29 cellular contexts compared by ENCODE assay signal in the genomic region with DNA sequence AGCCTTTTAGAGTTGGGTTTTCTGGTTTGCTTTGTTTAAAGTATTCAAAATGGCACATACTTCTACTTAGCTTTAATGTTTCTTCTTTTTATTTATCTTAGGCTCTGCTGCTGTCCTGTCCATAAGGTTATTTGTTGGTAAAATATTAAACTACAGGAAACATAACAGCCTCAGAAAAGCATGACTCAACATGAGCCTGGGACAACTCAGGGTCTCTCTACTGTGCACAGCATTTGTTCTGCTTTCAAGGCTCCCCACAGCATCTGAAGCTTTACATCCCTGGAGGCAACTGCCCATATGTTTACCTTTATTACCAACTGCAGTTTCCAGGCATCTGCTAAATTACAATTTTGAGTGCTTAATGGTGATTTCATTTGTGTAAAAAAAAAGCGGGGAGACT.
DNase-seq lines count a peak whose midpoint lies in the region; ATAC-seq and FAIRE-seq lines count a peak whose summit lies in the region.
"Had no signal": no experiment of that assay in that cellular context is flagged by ENCODE, and none has a peak within 500 bp of the region (broad histone marks: within the 10 kb centered on the region; RNA-seq: fewer than 3 reads in every experiment).

No MANE protein-coding gene starts in this region.

- DNase-seq in NCI-H1694 (lab: John Stamatoyannopoulos, UW), result peak; percentile 75
- no peak for DNase-seq in DMS79 (lab: John Stamatoyannopoulos, UW)
- DNase-seq in Ammon's horn (ENCODE audit: low spot score), result no peak
- DNase-seq in GM19239 (ENCODE audit: insufficient read length, low spot score), result no peak
- no peak for DNase-seq in T-helper 2 cell treated with Interferon-gamma antibody and Interleukin-4, amounts not matched to agents 5 μg/mL and 100 μg/mL, for 36 hours (ENCODE audit: low spot score)
- DNase-seq: activated CD4-positive, alpha-beta T cell treated with anti-CD3 and anti-CD28 coated beads, Interleukin-2, amount 50 U/mL, for 48 hours; activated CD4-positive, CD25-positive, alpha-beta regulatory T cell; activated naive CD4-positive, alpha-beta T cell treated with anti-CD3 and anti-CD28 coated beads, Interleukin-2, amount 10 ng/mL, durations not matched to agents 7 days and 5 days; C1 segment of cervical spinal cord; dorsolateral prefrontal cortex; hippocampal formation; immature natural killer cell; Karpas-422; NCI-H1436; NCI-H526; posterior cingulate gyrus; right lobe of liver; stimulated activated CD4-positive, alpha-beta T cell treated with anti-CD3 and anti-CD28 coated beads, Interleukin-4, amount 100 ng/mL, for 1 hour had no signal

- peaks cover 4% of the 10 kb centered on the region for H3K9me3 Mint-ChIP-seq in T-helper 2 cell treated with Interferon-gamma antibody and Interleukin-4, amounts not matched to agents 5 μg/mL and 100 μg/mL, for 36 hours
- H3K9me3 Mint-ChIP-seq: activated naive CD4-positive, alpha-beta T cell treated with anti-CD3 and anti-CD28 coated beads, Interleukin-2, amount 10 ng/mL, durations not matched to agents 7 days and 5 days; brain; memory B cell; neural progenitor cell; type B pancreatic cell had no signal

- no peaks in the 10 kb centered on the region for H3K27me3 Mint-ChIP-seq in T-helper 2 cell treated with Interferon-gamma antibody and Interleukin-4, amounts not matched to agents 5 μg/mL and 100 μg/mL, for 36 hours (ENCODE audit: low read depth)
- H3K27me3 Mint-ChIP-seq: activated naive CD4-positive, alpha-beta T cell treated with anti-CD3 and anti-CD28 coated beads, Interleukin-2, amount 10 ng/mL, durations not matched to agents 7 days and 5 days; brain; memory B cell; type B pancreatic cell had no signal

- H3K4me3 Mint-ChIP-seq in T-helper 2 cell treated with Interferon-gamma antibody and Interleukin-4, amounts not matched to agents 5 μg/mL and 100 μg/mL, for 36 hours, result no peak overlapping the region
- H3K4me3 Mint-ChIP-seq: activated naive CD4-positive, alpha-beta T cell treated with anti-CD3 and anti-CD28 coated beads, Interleukin-2, amount 10 ng/mL, durations not matched to agents 7 days and 5 days; activated T-helper 1 cell treated with anti-CD3 and anti-CD28 coated beads, Interleukin-12 subunit alpha, Interleukin-12 subunit beta, Interleukin-2, Interleukin-4 antibody, amounts not matched to agents 30 ng/mL and 10 ng/mL and 1 ng/mL, durations not matched to agents 14 hours and 24 hours and 36 hours; brain; immature natural killer cell; memory B cell; neural progenitor cell; stimulated activated effector memory CD8-positive, alpha-beta T cell treated with anti-CD3 and anti-CD28 coated beads, Interleukin-12 subunit alpha, Interleukin-12 subunit beta, amount 100 ng/mL, for 72 hours; type B pancreatic cell had no signal

- FAIRE-seq in GM19239 (lab: Jason Lieb, UNC), result no peak
- FAIRE-seq: RCC 7860 had no signal

- H3K36me3 Mint-ChIP-seq in T-helper 2 cell treated with Interferon-gamma antibody and Interleukin-4, amounts not matched to agents 5 μg/mL and 100 μg/mL, for 36 hours (ENCODE audit: low read depth), result no peaks in the 10 kb centered on the region
- H3K36me3 Mint-ChIP-seq: activated naive CD4-positive, alpha-beta T cell treated with anti-CD3 and anti-CD28 coated beads, Interleukin-2, amount 10 ng/mL, durations not matched to agents 7 days and 5 days; brain; immature natural killer cell; memory B cell; neural progenitor cell; stimulated activated effector memory CD8-positive, alpha-beta T cell treated with anti-CD3 and anti-CD28 coated beads, Interleukin-12 subunit alpha, Interleukin-12 subunit beta, amount 100 ng/mL, for 72 hours; type B pancreatic cell had no signal

- no peaks in the 10 kb centered on the region for H3K4me1 Mint-ChIP-seq in T-helper 2 cell treated with Interferon-gamma antibody and Interleukin-4, amounts not matched to agents 5 μg/mL and 100 μg/mL, for 36 hours (ENCODE audit: low read depth)
- H3K4me1 Mint-ChIP-seq: activated naive CD4-positive, alpha-beta T cell treated with anti-CD3 and anti-CD28 coated beads, Interleukin-2, amount 10 ng/mL, durations not matched to agents 7 days and 5 days; immature natural killer cell; memory B cell; neural progenitor cell; stimulated activated effector memory CD8-positive, alpha-beta T cell treated with anti-CD3 and anti-CD28 coated beads, Interleukin-12 subunit alpha, Interleukin-12 subunit beta, amount 100 ng/mL, for 72 hours had no signal

- peak; percentile 63 for ATAC-seq in GM18909 (IDR thresholded peaks at IDR 0.05; ENCODE audit: poor library complexity, unreplicated experiment)
- ATAC-seq in HG02759 (IDR thresholded peaks at IDR 0.05; ENCODE audit: unreplicated experiment), result peak; percentile 65
- ATAC-seq: gastroesophageal sphincter; left lobe of liver; right lobe of liver; stimulated activated effector memory CD8-positive, alpha-beta T cell treated with anti-CD3 and anti-CD28 coated beads, Interleukin-12 subunit alpha, Interleukin-12 subunit beta, amount 100 ng/mL, for 72 hours had no signal

- no peak overlapping the region for H3K27ac Mint-ChIP-seq in T-helper 2 cell treated with Interferon-gamma antibody and Interleukin-4, amounts not matched to agents 5 μg/mL and 100 μg/mL, for 36 hours
- H3K27ac Mint-ChIP-seq: activated naive CD4-positive, alpha-beta T cell treated with anti-CD3 and anti-CD28 coated beads, Interleukin-2, amount 10 ng/mL, durations not matched to agents 7 days and 5 days; activated T-helper 1 cell treated with anti-CD3 and anti-CD28 coated beads, Interleukin-12 subunit alpha, Interleukin-12 subunit beta, Interleukin-2, Interleukin-4 antibody, amounts not matched to agents 30 ng/mL and 10 ng/mL and 1 ng/mL, durations not matched to agents 14 hours and 24 hours and 36 hours; brain; immature natural killer cell; memory B cell; neural progenitor cell; stimulated activated effector memory CD8-positive, alpha-beta T cell treated with anti-CD3 and anti-CD28 coated beads, Interleukin-12 subunit alpha, Interleukin-12 subunit beta, amount 100 ng/mL, for 72 hours; type B pancreatic cell had no signal
